8 cellular contexts compared by ENCODE assay signal in genomic region chr21:33069994-33070811, GRCh38. TPM values are rescaled to one million over a fixed set of nuclear protein-coding genes. Genes with fewer than 3 reads are reported as not detected.
A peak's percentile ranks its signal among the peaks of the same experiment; 100 is the strongest.
DNase-seq lines count a peak whose midpoint lies in the region; ATAC-seq, FAIRE-seq and TF ChIP-seq lines count a peak whose summit lies in the region.

OLIG1 (plus strand) TSS chr21:33070141; CDS start chr21:33070247, 106 bp downstream.

- no peak for DNase-seq in CD8-positive, alpha-beta memory T cell
- DNase-seq in RWPE2 (ENCODE audit: low spot score) = no peak
- no peak for DNase-seq in bronchial epithelial cell (ENCODE audit: low read depth)
- DNase-seq in stimulated activated CD4-positive, alpha-beta T cell treated with anti-CD3 and anti-CD28 coated beads, Interleukin-2, amount 100 ng/mL, for 48 hours = peak; percentile 10 to 42
- no peak for DNase-seq in NCI-H2107 (lab: John Stamatoyannopoulos, UW)

- H3K4me1 ChIP-seq in CD8-positive, alpha-beta memory T cell (ENCODE audit: insufficient read depth, low read length) = peaks cover 6% of the 10 kb centered on the region
- no peaks in the 10 kb centered on the region for H3K4me1 ChIP-seq in RWPE2 (ENCODE audit: insufficient read depth, poor library complexity, severe bottlenecking)

- no peak within 1 kb of the TSS for H3K27ac ChIP-seq in CD8-positive, alpha-beta memory T cell (ENCODE audit: low read depth, low read length)
- H3K27ac ChIP-seq in RWPE2 (ENCODE audit: poor library complexity, severe bottlenecking) = no peak within 1 kb of the TSS
- peak within 1 kb of the TSS; percentile 65 for H3K27ac ChIP-seq in layer of hippocampus (ENCODE audit: low read depth, low read length)

- H3K9me3 ChIP-seq in CD8-positive, alpha-beta memory T cell (ENCODE audit: low read length) = no peaks in the 10 kb centered on the region
- H3K9me3 ChIP-seq in RWPE2 (ENCODE audit: severe bottlenecking) = no peaks in the 10 kb centered on the region

- H3K4me1 Mint-ChIP-seq in CD8-positive, alpha-beta memory T cell = peaks cover 9 to 26% (median 26%) of the 10 kb centered on the region in 3 donors

- H3K27me3 Mint-ChIP-seq in CD8-positive, alpha-beta memory T cell = peaks cover 56 to 77% of the 10 kb centered on the region in 2 donors

- TF ChIP-seq CTCF in RWPE2 (IDR thresholded peaks at IDR 0.05; ENCODE audit: poor library complexity, severe bottlenecking) (no peak), bronchial epithelial cell (IDR thresholded peaks at IDR 0.05; ENCODE audit: insufficient read depth, low read length, severe bottlenecking) (no peak)

- FAIRE-seq in bronchial epithelial cell (lab: Jason Lieb, UNC) = no peak

- POLR2A ChIA-PET in CD8-positive, alpha-beta memory T cell (lab: Charles Lee) = no interaction called here

- no peaks in the 10 kb centered on the region for H3K36me3 ChIP-seq in CD8-positive, alpha-beta memory T cell (ENCODE audit: insufficient read depth, low read length)
- no peaks in the 10 kb centered on the region for H3K36me3 ChIP-seq in RWPE2 (ENCODE audit: low read depth)
- no peaks in the 10 kb centered on the region for H3K36me3 ChIP-seq in bronchial epithelial cell (ENCODE audit: control insufficient read depth, insufficient read depth, low read length)

- peaks cover 41% of the 10 kb centered on the region for H3K27me3 ChIP-seq in CD8-positive, alpha-beta memory T cell (ENCODE audit: insufficient read depth, low read length, poor library complexity, severe bottlenecking)
- peaks cover 95% of the 10 kb centered on the region for H3K27me3 ChIP-seq in RWPE2 (ENCODE audit: insufficient read depth, poor library complexity, severe bottlenecking)
- peaks cover 48% of the 10 kb centered on the region for H3K27me3 ChIP-seq in bronchial epithelial cell (ENCODE audit: control insufficient read depth, insufficient read depth, low read length)
- peaks cover 8% of the 10 kb centered on the region for H3K27me3 ChIP-seq in layer of hippocampus (ENCODE audit: control insufficient read depth, insufficient read depth, low read length)

- H3K36me3 Mint-ChIP-seq in CD8-positive, alpha-beta memory T cell = no peaks in the 10 kb centered on the region

- peaks cover 0 to 3% (median 0%) of the 10 kb centered on the region in 5 donors for H3K9me3 Mint-ChIP-seq in CD8-positive, alpha-beta memory T cell

- peak within 1 kb of the TSS; percentile 69 to 82 (median 74) for H3K4me3 Mint-ChIP-seq in CD8-positive, alpha-beta memory T cell

- CTCF ChIA-PET in CD8-positive, alpha-beta memory T cell (lab: Charles Lee) = no interaction called here

- ATAC-seq in HG02943 (IDR thresholded peaks at IDR 0.05; ENCODE audit: low read depth, unreplicated experiment) = peak; percentile 54
- peak; percentile 76 for ATAC-seq in RWPE2 (ENCODE audit: low read depth)
- no peak for ATAC-seq in HG03025 (IDR thresholded peaks at IDR 0.05; ENCODE audit: low FRiP score, unreplicated experiment)

- H3K4me3 ChIP-seq in CD8-positive, alpha-beta memory T cell (ENCODE audit: low read length) = no peak within 1 kb of the TSS
- H3K4me3 ChIP-seq in RWPE2 (ENCODE audit: severe bottlenecking) (peak within 1 kb of the TSS; percentile 24), bronchial epithelial cell (ENCODE audit: low read depth, low read length) (peak within 1 kb of the TSS; percentile 8)

- H3K27ac Mint-ChIP-seq in CD8-positive, alpha-beta memory T cell = no peak within 1 kb of the TSS

RNA-seq across cellular contexts. Expression of gene OLIG1, which starts in this region (rescaled TPM):
- total RNA-seq in CD8-positive, alpha-beta memory T cell = not detected
- polyA plus RNA-seq in CD8-positive, alpha-beta memory T cell = not detected
- not detected in 2 replicates for total RNA-seq in bronchial epithelial cell

Comparison
In these comparisons a context has a peak if more than half of its experiments do, and no peak if none do; other contexts are left out.
1. DNase-seq: peak in stimulated activated CD4-positive, alpha-beta T cell treated with anti-CD3 and anti-CD28 coated beads, Interleukin-2, amount 100 ng/mL, for 48 hours (2 of 2); none in CD8-positive, alpha-beta memory T cell (0 of 5), RWPE2 (single experiment), bronchial epithelial cell (single experiment) and NCI-H2107 (single experiment).